Comparison of ENCODE assay signal across 8 cellular contexts in the genomic region with DNA sequence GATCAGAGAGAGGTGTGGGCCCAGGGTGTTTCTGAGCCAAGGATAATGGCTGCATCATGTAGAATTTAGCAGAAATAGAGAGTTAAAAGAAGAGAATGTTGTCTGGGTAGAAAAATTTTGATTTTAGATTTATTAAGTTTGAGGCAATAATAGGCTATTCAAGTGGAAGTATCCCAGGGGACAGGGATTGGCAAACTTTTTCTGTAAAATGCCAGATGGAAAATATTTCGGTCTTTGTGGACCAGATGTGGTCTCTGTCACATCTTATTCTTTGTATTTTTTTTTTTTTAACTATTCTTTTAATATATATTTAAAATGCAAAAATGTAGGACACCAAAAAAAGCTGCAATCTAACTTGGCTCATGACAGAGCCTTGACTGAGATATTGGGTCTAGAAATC.
"Had no signal": no experiment of that assay in that cellular context is flagged by ENCODE, and none has a peak within 500 bp of the region (broad histone marks: within the 10 kb centered on the region; RNA-seq: fewer than 3 reads in every experiment).

No MANE protein-coding gene starts in this region.

- ATAC-seq: GM23338, HCT116, HepG2 had no signal

- H3K27ac ChIP-seq: HL-60 had no signal

- DNase-seq: H9, HFFc6 had no signal

- H3K4me3 ChIP-seq: GM23338 had no signal

- FAIRE-seq: H1, H54, HepG2 had no signal
